16 cellular contexts compared by ENCODE assay signal in genomic region chr1:37071829-37072228, GRCh38. TPM values are rescaled to one million over a fixed set of nuclear protein-coding genes. Genes with fewer than 3 reads are reported as not detected.
"Had no signal": no experiment of that assay in that cellular context is flagged by ENCODE, and none has a peak within 500 bp of the region (broad histone marks: within the 10 kb centered on the region; RNA-seq: fewer than 3 reads in every experiment).

No MANE protein-coding gene starts in this region.

- H3K4me3 ChIP-seq: body of pancreas, heart left ventricle, skin epidermis, stomach, thoracic aorta, upper lobe of right lung had no signal

- H3K27ac ChIP-seq: body of pancreas, foreskin keratinocyte, heart left ventricle, skin epidermis, stomach, thoracic aorta, upper lobe of right lung had no signal

- H3K4me1 ChIP-seq: body of pancreas, foreskin keratinocyte, stomach had no signal

- H3K9me3 ChIP-seq: body of pancreas, heart left ventricle, stomach, thoracic aorta, upper lobe of right lung had no signal

- DNase-seq: activated CD4-positive, alpha-beta T cell treated with anti-CD3 and anti-CD28 coated beads for 36 hours; activated CD4-positive, alpha-beta T cell treated with anti-CD3 and anti-CD28 coated beads, Interleukin-2, amount 50 U/mL, for 48 hours; activated naive CD4-positive, alpha-beta T cell treated with anti-CD3 and anti-CD28 coated beads for 36 hours; activated T-cell treated with anti-CD3 and anti-CD28 coated beads for 4 hours; body of pancreas; central memory CD4-positive, alpha-beta T cell; foreskin keratinocyte; kidney glomerular epithelial cell; right cardiac atrium; stimulated activated CD4-positive, alpha-beta T cell treated with anti-CD3 and anti-CD28 coated beads, Interleukin-4, amount 100 ng/mL, for 24 hours; stomach; upper lobe of right lung had no signal

- H3K27me3 ChIP-seq: body of pancreas, foreskin keratinocyte had no signal

- H3K36me3 ChIP-seq: heart left ventricle, stomach, thoracic aorta, upper lobe of right lung had no signal

RNA-seq across cellular contexts. Expression of gene GRIK3, which starts 37.5 kb away (rescaled TPM):
- polyA plus RNA-seq: fibroblast of lung, foreskin keratinocyte had no signal
